ENCODE assay signal across 8 cellular contexts in the genomic region with DNA sequence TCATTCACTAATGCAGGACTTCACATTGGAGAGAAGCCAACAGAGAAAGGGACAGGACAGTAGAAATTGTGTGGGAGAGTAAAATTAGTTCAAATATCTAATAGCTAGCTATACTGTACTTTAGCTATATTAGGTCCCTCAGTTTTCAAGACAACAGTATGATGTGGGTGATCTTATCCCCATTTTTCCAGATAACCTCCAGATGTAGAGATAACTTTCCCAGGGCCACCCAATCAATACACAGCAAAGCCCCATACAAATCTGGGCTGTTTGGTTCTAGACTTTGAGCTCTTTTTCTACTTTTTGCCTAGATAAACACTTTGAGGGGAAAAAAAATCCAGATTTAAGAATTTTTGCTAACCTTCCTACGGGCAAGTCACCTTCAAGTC. TPM values are rescaled to one million over a fixed set of nuclear protein-coding genes. Genes with fewer than 3 reads are reported as not detected.
DNase-seq lines count a peak whose midpoint lies in the region; ATAC-seq and TF ChIP-seq lines count a peak whose summit lies in the region.

No MANE protein-coding gene starts in this region.

- no peaks in the 10 kb centered on the region for H3K27me3 ChIP-seq in ascending aorta

- intact Hi-C loops in ascending aorta (cut with DNase I) (loop anchor here (1.0 to 10.0 kb wide), 4 partner anchors 56 to 862 kb away; a partner anchor contains a TSS), lower leg skin (cut with DNase I; ENCODE audit: low total_unique reads) (no loop called here)

- H3K4me3 ChIP-seq in ascending aorta, result peak overlapping the region; percentile 63 to 69
- H3K4me3 ChIP-seq in lower leg skin (ENCODE audit: low read depth, poor library complexity, severe bottlenecking), result peak overlapping the region; percentile 13

- WGBS in lower leg skin, 2 donors, result 16 to 23% methylated on average over 1 of the region's 1 CpG

- DNase-seq in activated T-cell treated with anti-CD3 and anti-CD28 coated beads, Interleukin-2, amount 50 U/mL, for 72 hours, result no peak
- no peak for DNase-seq in activated T-cell treated with anti-CD3 and anti-CD28 coated beads for 4 hours
- DNase-seq in ascending aorta (ENCODE audit: low spot score in 2 of 2), result no peak
- no peak for DNase-seq in lower leg skin (ENCODE audit: low spot score in 2 of 2)
- DNase-seq in type B pancreatic cell (ENCODE audit: extremely low spot score, unreplicated experiment), result no peak
- no peak for DNase-seq in middle frontal gyrus (ENCODE audit: extremely low spot score, low spot score)
- no peak for DNase-seq in NK-92 (lab: John Stamatoyannopoulos, UW; ENCODE audit: unreplicated experiment)

- H3K27ac ChIP-seq in ascending aorta, result peak overlapping the region; percentile 84 to 88

- peaks cover 0 to 13% of the 10 kb centered on the region in 2 donors for H3K36me3 ChIP-seq in ascending aorta

- H3K27ac Mint-ChIP-seq in activated T-cell treated with anti-CD3 and anti-CD28 coated beads, Interleukin-2, amount 50 U/mL, for 72 hours, result peak overlapping the region; percentile 99
- H3K27ac Mint-ChIP-seq in type B pancreatic cell, result peak overlapping the region; percentile 92

- peaks cover 9 to 10% of the 10 kb centered on the region in 2 donors for H3K9me3 Mint-ChIP-seq in activated T-cell treated with anti-CD3 and anti-CD28 coated beads, Interleukin-2, amount 50 U/mL, for 72 hours
- no peaks in the 10 kb centered on the region for H3K9me3 Mint-ChIP-seq in type B pancreatic cell

- H3K4me1 ChIP-seq in ascending aorta, result no peaks in the 10 kb centered on the region

- H3K4me3 Mint-ChIP-seq in activated T-cell treated with anti-CD3 and anti-CD28 coated beads, Interleukin-2, amount 50 U/mL, for 72 hours, result peak overlapping the region; percentile 91 to 98
- H3K4me3 Mint-ChIP-seq in type B pancreatic cell, result peak overlapping the region; percentile 96

- TF ChIP-seq POLR2A in lower leg skin (IDR thresholded peaks at IDR 0.05), result no peak

- ATAC-seq in activated T-cell treated with anti-CD3 and anti-CD28 coated beads, Interleukin-2, amount 50 U/mL, for 72 hours (replicated peaks in 1 of 2), result no peak
- ATAC-seq in HG03097 (IDR thresholded peaks at IDR 0.05; ENCODE audit: low FRiP score, unreplicated experiment), result no peak

- peaks cover 0 to 6% of the 10 kb centered on the region in 2 donors for H3K9me3 ChIP-seq in ascending aorta

- no peak for TF ChIP-seq CTCF in ascending aorta (IDR thresholded peaks at IDR 0.05)
- no peak for TF ChIP-seq CTCF in lower leg skin (IDR thresholded peaks at IDR 0.05)
- no peak for TF ChIP-seq CTCF in type B pancreatic cell (conservative IDR thresholded peaks at IDR 0.05)

- H3K27me3 Mint-ChIP-seq in activated T-cell treated with anti-CD3 and anti-CD28 coated beads, Interleukin-2, amount 50 U/mL, for 72 hours (ENCODE audit: low read depth), result no peaks in the 10 kb centered on the region
- peaks cover 9% of the 10 kb centered on the region for H3K27me3 Mint-ChIP-seq in type B pancreatic cell

- H3K4me1 Mint-ChIP-seq in activated T-cell treated with anti-CD3 and anti-CD28 coated beads, Interleukin-2, amount 50 U/mL, for 72 hours (ENCODE audit: low read depth), result peaks cover 28% of the 10 kb centered on the region
- H3K4me1 Mint-ChIP-seq in type B pancreatic cell (ENCODE audit: unreplicated experiment), result peaks cover 8% of the 10 kb centered on the region

- H3K36me3 Mint-ChIP-seq in activated T-cell treated with anti-CD3 and anti-CD28 coated beads, Interleukin-2, amount 50 U/mL, for 72 hours (ENCODE audit: insufficient read depth in 2 of 2), result peaks cover 3 to 8% of the 10 kb centered on the region in 2 donors
- peaks cover 7% of the 10 kb centered on the region for H3K36me3 Mint-ChIP-seq in type B pancreatic cell

RNA-seq across cellular contexts. Expression of a gene that starts 0.5 kb away (rescaled TPM):
- 10 to 100 TPM in 1 of 2 donors, 1 to 10 TPM in 1; 5.5 to 11.2 TPM for total RNA-seq in activated T-cell treated with anti-CD3 and anti-CD28 coated beads, Interleukin-2, amount 50 U/mL, for 72 hours
- total RNA-seq in ascending aorta (55.3 TPM), lower leg skin (10 to 100 TPM; 11.2 to 17.1 (median 12.6) TPM), type B pancreatic cell (ENCODE audit: low replicate concordance) (34.8 and 36.3 TPM in 2 replicates)

RNA-seq across cellular contexts. Expression of a gene that starts 56.3 kb away (rescaled TPM):
- 10 to 100 TPM; 47.6 to 71.1 TPM for total RNA-seq in activated T-cell treated with anti-CD3 and anti-CD28 coated beads, Interleukin-2, amount 50 U/mL, for 72 hours
- 4.5 TPM for total RNA-seq in ascending aorta
- 10 to 100 TPM; 11.6 to 26.2 (median 15.3) TPM for total RNA-seq in lower leg skin
- total RNA-seq in type B pancreatic cell (ENCODE audit: low replicate concordance), result 22.7 and 22.9 TPM in 2 replicates
